Comparison of ENCODE assay signal across 1 cellular context in the genomic region with DNA sequence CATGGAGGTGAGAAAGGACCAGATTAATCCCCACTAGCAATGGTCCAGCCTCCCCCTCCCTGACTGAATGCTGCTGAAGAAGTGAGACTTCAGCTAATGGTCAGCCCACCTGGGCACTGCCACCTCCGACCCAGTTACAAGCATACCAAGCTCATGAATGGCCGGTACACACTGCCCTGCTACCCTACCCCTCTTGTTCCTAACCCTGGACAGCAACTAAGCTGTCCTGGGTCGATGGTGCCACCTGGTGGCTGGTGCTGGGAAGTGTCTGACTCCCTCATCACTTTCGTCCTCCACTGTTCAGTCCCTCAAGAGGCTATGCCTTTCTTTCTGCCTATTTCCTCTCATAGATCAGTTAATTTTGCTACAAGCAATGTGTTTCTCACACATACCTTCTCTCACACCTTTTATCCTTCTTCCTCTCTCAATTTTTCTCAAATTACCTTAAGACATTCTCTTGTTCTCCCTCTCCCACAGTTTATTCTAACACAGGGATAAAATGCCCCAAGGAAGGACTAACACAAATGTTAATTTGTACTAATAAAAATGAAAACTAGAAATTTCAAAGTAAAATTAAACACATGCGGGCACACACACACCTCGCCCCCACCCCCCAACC.
TF ChIP-seq lines count a peak whose summit lies in the region.

No MANE protein-coding gene starts in this region.

TF ChIP-seq in GM12878, 131 proteins besides CTCF, POLR2A, EP300 and RAD21 (continued from another document):
- TF ChIP-seq IRF4 (IDR thresholded peaks at IDR 0.05; ENCODE audit: low read depth, low read length) (peak; percentile 55; the same call in 1 of the 2 replicates), ZSCAN29 (IDR thresholded peaks at IDR 0.05) (no peak), SMC3 (IDR thresholded peaks at IDR 0.05; ENCODE audit: borderline replicate concordance, low read length) (peak; percentile 67), IKZF2 (IDR thresholded peaks at IDR 0.05) (peak in 1 of 2 experiments; percentile 38; a peak in 1 of 4 replicates), SMARCA5 (IDR thresholded peaks at IDR 0.05) (peak; percentile 79)
- TF ChIP-seq, protein P1, sequence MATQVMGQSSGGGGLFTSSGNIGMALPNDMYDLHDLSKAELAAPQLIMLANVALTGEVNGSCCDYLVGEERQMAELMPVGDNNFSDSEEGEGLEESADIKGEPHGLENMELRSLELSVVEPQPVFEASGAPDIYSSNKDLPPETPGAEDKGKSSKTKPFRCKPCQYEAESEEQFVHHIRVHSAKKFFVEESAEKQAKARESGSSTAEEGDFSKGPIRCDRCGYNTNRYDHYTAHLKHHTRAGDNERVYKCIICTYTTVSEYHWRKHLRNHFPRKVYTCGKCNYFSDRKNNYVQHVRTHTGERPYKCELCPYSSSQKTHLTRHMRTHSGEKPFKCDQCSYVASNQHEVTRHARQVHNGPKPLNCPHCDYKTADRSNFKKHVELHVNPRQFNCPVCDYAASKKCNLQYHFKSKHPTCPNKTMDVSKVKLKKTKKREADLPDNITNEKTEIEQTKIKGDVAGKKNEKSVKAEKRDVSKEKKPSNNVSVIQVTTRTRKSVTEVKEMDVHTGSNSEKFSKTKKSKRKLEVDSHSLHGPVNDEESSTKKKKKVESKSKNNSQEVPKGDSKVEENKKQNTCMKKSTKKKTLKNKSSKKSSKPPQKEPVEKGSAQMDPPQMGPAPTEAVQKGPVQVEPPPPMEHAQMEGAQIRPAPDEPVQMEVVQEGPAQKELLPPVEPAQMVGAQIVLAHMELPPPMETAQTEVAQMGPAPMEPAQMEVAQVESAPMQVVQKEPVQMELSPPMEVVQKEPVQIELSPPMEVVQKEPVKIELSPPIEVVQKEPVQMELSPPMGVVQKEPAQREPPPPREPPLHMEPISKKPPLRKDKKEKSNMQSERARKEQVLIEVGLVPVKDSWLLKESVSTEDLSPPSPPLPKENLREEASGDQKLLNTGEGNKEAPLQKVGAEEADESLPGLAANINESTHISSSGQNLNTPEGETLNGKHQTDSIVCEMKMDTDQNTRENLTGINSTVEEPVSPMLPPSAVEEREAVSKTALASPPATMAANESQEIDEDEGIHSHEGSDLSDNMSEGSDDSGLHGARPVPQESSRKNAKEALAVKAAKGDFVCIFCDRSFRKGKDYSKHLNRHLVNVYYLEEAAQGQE (IDR thresholded peaks at IDR 0.05; ENCODE audit: low read depth, low read length): peak; percentile 73
- TF ChIP-seq, protein P2, sequence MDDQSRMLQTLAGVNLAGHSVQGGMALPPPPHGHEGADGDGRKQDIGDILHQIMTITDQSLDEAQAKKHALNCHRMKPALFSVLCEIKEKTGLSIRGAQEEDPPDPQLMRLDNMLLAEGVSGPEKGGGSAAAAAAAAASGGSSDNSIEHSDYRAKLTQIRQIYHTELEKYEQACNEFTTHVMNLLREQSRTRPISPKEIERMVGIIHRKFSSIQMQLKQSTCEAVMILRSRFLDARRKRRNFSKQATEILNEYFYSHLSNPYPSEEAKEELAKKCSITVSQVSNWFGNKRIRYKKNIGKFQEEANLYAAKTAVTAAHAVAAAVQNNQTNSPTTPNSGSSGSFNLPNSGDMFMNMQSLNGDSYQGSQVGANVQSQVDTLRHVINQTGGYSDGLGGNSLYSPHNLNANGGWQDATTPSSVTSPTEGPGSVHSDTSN (IDR thresholded peaks at IDR 0.05; ENCODE audit: insufficient replicate concordance, low read depth, low read length): no peak
- TF ChIP-seq, protein P3, sequence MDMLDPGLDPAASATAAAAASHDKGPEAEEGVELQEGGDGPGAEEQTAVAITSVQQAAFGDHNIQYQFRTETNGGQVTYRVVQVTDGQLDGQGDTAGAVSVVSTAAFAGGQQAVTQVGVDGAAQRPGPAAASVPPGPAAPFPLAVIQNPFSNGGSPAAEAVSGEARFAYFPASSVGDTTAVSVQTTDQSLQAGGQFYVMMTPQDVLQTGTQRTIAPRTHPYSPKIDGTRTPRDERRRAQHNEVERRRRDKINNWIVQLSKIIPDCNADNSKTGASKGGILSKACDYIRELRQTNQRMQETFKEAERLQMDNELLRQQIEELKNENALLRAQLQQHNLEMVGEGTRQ (IDR thresholded peaks at IDR 0.05; ENCODE audit: borderline replicate concordance, low read depth, low read length): no peak
